In the genomic region with DNA sequence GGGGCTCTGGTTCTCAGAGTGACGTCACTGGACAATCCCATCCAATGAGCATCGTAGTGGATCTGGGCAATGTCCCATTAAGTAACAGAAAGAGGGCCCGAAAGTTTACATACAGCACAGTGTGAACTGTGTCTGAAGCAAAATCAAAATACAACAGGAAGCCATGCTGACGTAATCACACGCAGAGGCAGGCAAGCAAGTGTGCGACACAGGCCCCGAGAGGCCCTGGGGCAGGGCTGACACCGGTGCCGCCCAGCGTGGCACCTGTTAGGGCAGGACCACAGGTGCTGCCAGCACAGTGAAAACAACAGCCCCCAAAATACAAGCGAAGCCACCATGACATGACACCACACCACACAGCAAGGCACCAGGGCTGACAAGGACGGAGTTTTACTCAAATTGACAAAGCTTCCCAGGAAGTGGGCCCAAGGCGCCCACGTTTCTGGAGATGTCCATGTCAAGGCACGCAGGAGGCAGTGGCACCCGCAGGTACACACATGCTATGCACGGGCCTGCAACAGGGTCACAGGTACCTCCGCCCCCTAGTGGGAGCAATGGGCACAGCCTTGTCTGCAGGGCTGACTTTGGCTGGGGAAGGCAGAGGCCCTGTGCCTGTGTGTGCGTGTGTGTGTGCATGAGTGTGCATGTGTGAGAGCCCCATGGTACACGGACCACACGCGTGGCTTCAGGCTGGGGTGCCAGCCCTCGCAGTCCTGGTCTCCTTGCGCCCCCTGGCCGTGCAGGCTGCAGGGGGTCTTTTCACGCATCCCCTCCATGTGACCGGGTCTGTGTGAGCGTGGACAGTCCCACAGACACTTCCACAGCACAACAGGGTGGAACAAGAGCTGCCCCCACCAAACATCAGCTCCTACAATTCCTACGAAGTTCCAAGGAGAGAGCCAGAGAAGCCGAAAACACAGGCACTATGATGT, we compare ENCODE assay signal across 1 cellular context.
TF ChIP-seq lines count a peak whose summit lies in the region.

No MANE protein-coding gene starts in this region.

TF ChIP-seq in K562, 482 proteins besides CTCF, POLR2A, EP300 and RAD21 (continued from another document and continues in another):
- TF ChIP-seq, protein P1, sequence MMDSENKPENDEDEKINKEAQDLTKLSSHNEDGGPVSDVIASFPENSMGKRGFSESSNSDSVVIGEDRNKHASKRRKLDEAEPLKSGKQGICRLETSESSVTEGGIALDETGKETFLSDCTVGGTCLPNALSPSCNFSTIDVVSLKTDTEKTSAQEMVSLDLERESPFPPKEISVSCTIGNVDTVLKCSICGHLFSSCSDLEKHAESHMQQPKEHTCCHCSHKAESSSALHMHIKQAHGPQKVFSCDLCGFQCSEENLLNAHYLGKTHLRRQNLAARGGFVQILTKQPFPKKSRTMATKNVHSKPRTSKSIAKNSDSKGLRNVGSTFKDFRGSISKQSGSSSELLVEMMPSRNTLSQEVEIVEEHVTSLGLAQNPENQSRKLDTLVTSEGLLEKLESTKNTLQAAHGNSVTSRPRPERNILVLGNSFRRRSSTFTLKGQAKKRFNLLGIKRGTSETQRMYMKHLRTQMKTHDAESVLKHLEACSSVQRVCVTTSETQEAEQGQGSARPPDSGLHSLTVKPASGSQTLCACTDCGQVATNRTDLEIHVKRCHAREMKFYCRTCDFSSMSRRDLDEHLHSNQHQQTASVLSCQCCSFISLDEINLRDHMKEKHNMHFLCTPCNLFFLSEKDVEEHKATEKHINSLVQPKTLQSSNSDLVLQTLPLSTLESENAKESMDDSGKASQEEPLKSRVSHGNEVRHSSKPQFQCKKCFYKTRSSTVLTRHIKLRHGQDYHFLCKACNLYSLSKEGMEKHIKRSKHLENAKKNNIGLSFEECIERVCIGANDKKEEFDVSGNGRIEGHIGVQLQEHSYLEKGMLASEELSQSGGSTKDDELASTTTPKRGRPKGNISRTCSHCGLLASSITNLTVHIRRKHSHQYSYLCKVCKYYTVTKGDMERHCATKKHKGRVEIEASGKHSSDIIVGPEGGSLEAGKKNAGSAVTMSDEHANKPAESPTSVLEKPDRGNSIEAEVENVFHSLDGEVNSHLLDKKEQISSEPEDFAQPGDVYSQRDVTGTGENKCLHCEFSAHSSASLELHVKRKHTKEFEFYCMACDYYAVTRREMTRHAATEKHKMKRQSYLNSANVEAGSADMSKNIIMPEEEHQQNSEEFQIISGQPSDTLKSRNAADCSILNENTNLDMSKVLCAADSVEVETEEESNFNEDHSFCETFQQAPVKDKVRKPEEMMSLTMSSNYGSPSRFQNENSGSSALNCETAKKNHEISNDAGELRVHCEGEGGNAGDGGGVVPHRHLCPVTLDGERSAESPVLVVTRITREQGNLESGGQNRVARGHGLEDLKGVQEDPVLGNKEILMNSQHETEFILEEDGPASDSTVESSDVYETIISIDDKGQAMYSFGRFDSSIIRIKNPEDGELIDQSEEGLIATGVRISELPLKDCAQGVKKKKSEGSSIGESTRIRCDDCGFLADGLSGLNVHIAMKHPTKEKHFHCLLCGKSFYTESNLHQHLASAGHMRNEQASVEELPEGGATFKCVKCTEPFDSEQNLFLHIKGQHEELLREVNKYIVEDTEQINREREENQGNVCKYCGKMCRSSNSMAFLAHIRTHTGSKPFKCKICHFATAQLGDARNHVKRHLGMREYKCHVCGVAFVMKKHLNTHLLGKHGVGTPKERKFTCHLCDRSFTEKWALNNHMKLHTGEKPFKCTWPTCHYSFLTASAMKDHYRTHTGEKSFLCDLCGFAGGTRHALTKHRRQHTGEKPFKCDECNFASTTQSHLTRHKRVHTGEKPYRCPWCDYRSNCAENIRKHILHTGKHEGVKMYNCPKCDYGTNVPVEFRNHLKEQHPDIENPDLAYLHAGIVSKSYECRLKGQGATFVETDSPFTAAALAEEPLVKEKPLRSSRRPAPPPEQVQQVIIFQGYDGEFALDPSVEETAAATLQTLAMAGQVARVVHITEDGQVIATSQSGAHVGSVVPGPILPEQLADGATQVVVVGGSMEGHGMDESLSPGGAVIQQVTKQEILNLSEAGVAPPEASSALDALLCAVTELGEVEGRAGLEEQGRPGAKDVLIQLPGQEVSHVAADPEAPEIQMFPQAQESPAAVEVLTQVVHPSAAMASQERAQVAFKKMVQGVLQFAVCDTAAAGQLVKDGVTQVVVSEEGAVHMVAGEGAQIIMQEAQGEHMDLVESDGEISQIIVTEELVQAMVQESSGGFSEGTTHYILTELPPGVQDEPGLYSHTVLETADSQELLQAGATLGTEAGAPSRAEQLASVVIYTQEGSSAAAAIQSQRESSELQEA (IDR thresholded peaks at IDR 0.05; ENCODE audit: low read depth), result no peak
- TF ChIP-seq THRB (CRISPR knock-in tag; conservative IDR thresholded peaks at IDR 0.05) (0 out of 2 replicates have a peak, but pooled peaks have one; percentile 51), ZSCAN32 (CRISPR knock-in tag; IDR thresholded peaks at IDR 0.05) (no peak), MBD1 (CRISPR knock-in tag; IDR thresholded peaks at IDR 0.05) (no peak), ATF7 (IDR thresholded peaks at IDR 0.05) (no peak), PRPF4 (IDR thresholded peaks at IDR 0.05; ENCODE audit: insufficient read depth, low read depth, low read length, poor library complexity, severe bottlenecking) (no peak), RHOXF2B (CRISPR knock-in tag; conservative IDR thresholded peaks at IDR 0.05) (no peak), CC2D1A (IDR thresholded peaks at IDR 0.05) (no peak), CBX5 (IDR thresholded peaks at IDR 0.05; ENCODE audit: borderline replicate concordance, low read depth) (no peak), KLF10 (CRISPR knock-in tag; IDR thresholded peaks at IDR 0.05) (no peak), HDAC2 (IDR thresholded peaks at IDR 0.05) (no peak), HNRNPLL (IDR thresholded peaks at IDR 0.05; ENCODE audit: low read depth, low read length, poor library complexity, severe bottlenecking) (no peak), ARID2 (IDR thresholded peaks at IDR 0.05) (no peak), POLR3G (IDR thresholded peaks at IDR 0.05; ENCODE audit: extremely low read depth, insufficient read length, insufficient replicate concordance) (no peak), PHTF2 (CRISPR knock-in tag; IDR thresholded peaks at IDR 0.05) (no peak), NUFIP1 (IDR thresholded peaks at IDR 0.05; ENCODE audit: partially characterized antibody) (no peak), PBX2 (CRISPR knock-in tag; IDR thresholded peaks at IDR 0.05; ENCODE audit: low read depth) (no peak), PBX2 (tag; conservative IDR thresholded peaks at IDR 0.05; ENCODE audit: low read depth) (no peak), NCOA6 (IDR thresholded peaks at IDR 0.05) (no peak), XRCC4 (IDR thresholded peaks at IDR 0.05; ENCODE audit: extremely low read depth, insufficient read depth, insufficient read length) (no peak), ZNF507 (tag; conservative IDR thresholded peaks at IDR 0.05) (no peak), GTF2E2 (tag; IDR thresholded peaks at IDR 0.05) (no peak), MTA3 (IDR thresholded peaks at IDR 0.05; ENCODE audit: borderline replicate concordance) (peak; percentile 34; the same call in 1 of the 2 replicates), BACH1 (tag; IDR thresholded peaks at IDR 0.05) (no peak), ETV1 (tag; conservative IDR thresholded peaks at IDR 0.05; ENCODE audit: low read depth) (no peak), ARNT (IDR thresholded peaks at IDR 0.05) (no peak), ZNF184 (CRISPR knock-in tag; IDR thresholded peaks at IDR 0.05) (no peak), FOXM1 (IDR thresholded peaks at IDR 0.05; ENCODE audit: low read depth) (no peak), FOXM1 (CRISPR knock-in tag; IDR thresholded peaks at IDR 0.05; ENCODE audit: low read depth) (no peak), NEUROD1 (IDR thresholded peaks at IDR 0.05; ENCODE audit: borderline replicate concordance, low read depth, low read length, partially characterized antibody) (peak; percentile 34), BHLHE40 (IDR thresholded peaks at IDR 0.05; ENCODE audit: low read length) (peak; percentile 85), MYC (IDR thresholded peaks at IDR 0.05; ENCODE audit: low read depth, low read length) (peak; percentile 68), MYC (CRISPR knock-in tag; IDR thresholded peaks at IDR 0.05; ENCODE audit: borderline replicate concordance, low read depth) (no peak), IFI16 (CRISPR knock-in tag; IDR thresholded peaks at IDR 0.05) (peak; percentile 61; the same call in 1 of the 2 replicates), NR2C1 (IDR thresholded peaks at IDR 0.05) (no peak), NR2C1 (tag; IDR thresholded peaks at IDR 0.05) (no peak; the same call in 1 of the 2 replicates)
- TF ChIP-seq, protein P2, sequence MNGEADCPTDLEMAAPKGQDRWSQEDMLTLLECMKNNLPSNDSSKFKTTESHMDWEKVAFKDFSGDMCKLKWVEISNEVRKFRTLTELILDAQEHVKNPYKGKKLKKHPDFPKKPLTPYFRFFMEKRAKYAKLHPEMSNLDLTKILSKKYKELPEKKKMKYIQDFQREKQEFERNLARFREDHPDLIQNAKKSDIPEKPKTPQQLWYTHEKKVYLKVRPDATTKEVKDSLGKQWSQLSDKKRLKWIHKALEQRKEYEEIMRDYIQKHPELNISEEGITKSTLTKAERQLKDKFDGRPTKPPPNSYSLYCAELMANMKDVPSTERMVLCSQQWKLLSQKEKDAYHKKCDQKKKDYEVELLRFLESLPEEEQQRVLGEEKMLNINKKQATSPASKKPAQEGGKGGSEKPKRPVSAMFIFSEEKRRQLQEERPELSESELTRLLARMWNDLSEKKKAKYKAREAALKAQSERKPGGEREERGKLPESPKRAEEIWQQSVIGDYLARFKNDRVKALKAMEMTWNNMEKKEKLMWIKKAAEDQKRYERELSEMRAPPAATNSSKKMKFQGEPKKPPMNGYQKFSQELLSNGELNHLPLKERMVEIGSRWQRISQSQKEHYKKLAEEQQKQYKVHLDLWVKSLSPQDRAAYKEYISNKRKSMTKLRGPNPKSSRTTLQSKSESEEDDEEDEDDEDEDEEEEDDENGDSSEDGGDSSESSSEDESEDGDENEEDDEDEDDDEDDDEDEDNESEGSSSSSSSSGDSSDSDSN (IDR thresholded peaks at IDR 0.05; ENCODE audit: borderline replicate concordance in 1 of 2, low read depth in 2 of 2, low read length in 2 of 2), result no peak
- TF ChIP-seq, protein P3, sequence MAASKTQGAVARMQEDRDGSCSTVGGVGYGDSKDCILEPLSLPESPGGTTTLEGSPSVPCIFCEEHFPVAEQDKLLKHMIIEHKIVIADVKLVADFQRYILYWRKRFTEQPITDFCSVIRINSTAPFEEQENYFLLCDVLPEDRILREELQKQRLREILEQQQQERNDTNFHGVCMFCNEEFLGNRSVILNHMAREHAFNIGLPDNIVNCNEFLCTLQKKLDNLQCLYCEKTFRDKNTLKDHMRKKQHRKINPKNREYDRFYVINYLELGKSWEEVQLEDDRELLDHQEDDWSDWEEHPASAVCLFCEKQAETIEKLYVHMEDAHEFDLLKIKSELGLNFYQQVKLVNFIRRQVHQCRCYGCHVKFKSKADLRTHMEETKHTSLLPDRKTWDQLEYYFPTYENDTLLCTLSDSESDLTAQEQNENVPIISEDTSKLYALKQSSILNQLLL (CRISPR knock-in tag; IDR thresholded peaks at IDR 0.05; ENCODE audit: borderline replicate concordance), result no peak
- TF ChIP-seq, protein P4, sequence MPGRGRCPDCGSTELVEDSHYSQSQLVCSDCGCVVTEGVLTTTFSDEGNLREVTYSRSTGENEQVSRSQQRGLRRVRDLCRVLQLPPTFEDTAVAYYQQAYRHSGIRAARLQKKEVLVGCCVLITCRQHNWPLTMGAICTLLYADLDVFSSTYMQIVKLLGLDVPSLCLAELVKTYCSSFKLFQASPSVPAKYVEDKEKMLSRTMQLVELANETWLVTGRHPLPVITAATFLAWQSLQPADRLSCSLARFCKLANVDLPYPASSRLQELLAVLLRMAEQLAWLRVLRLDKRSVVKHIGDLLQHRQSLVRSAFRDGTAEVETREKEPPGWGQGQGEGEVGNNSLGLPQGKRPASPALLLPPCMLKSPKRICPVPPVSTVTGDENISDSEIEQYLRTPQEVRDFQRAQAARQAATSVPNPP (IDR thresholded peaks at IDR 0.05; ENCODE audit: borderline replicate concordance, insufficient read depth, insufficient read length), result no peak
